Comparison of ENCODE assay signal across 16 cellular contexts in genomic region chr2:168459256-168459655, GRCh38.
"Had no signal": no experiment of that assay in that cellular context is flagged by ENCODE, and none has a peak within 500 bp of the region (broad histone marks: within the 10 kb centered on the region; RNA-seq: fewer than 3 reads in every experiment).

No MANE protein-coding gene starts in this region.

- H3K27me3 ChIP-seq: ascending aorta, pancreas, thyroid gland had no signal

- H3K9me3 ChIP-seq: ascending aorta, pancreas, thyroid gland had no signal

- H3K4me3 ChIP-seq: ascending aorta, skin epidermis, thyroid gland had no signal

- H3K4me3 Mint-ChIP-seq: activated CD8-positive, alpha-beta memory T cell treated with anti-CD3 and anti-CD28 coated beads, Interleukin-2, amount 10 ng/mL, durations not matched to agents 7 days and 5 days; activated naive CD8-positive, alpha-beta T cell treated with anti-CD3 and anti-CD28 coated beads, Interleukin-2, amount 10 ng/mL, durations not matched to agents 7 days and 5 days; activated T-cell treated with anti-CD3 and anti-CD28 coated beads, Interleukin-2, amount 50 U/mL, for 24 hours had no signal

- H3K27ac Mint-ChIP-seq: activated CD8-positive, alpha-beta memory T cell treated with anti-CD3 and anti-CD28 coated beads, Interleukin-2, amount 10 ng/mL, durations not matched to agents 7 days and 5 days; activated naive CD8-positive, alpha-beta T cell treated with anti-CD3 and anti-CD28 coated beads, Interleukin-2, amount 10 ng/mL, durations not matched to agents 7 days and 5 days; activated T-cell treated with anti-CD3 and anti-CD28 coated beads, Interleukin-2, amount 50 U/mL, for 24 hours had no signal

- DNase-seq: activated CD4-positive, alpha-beta T cell treated with anti-CD3 and anti-CD28 coated beads for 1 hour; activated CD4-positive, alpha-beta T cell treated with anti-CD3 and anti-CD28 coated beads, Interleukin-2, amount 50 U/mL, for 48 hours; activated CD8-positive, alpha-beta memory T cell treated with anti-CD3 and anti-CD28 coated beads, Interleukin-2, amount 10 ng/mL, durations not matched to agents 7 days and 5 days; activated effector memory CD4-positive, alpha-beta T cell treated with anti-CD3 and anti-CD28 coated beads, Interleukin-2, amount 50 U/mL, for 16 hours; activated naive CD8-positive, alpha-beta T cell treated with anti-CD3 and anti-CD28 coated beads, Interleukin-2, amount 10 ng/mL, durations not matched to agents 7 days and 5 days; activated T-cell treated with anti-CD3 and anti-CD28 coated beads, Interleukin-2, amount 50 U/mL, for 24 hours; effector memory CD4-positive, alpha-beta T cell; erythroblast; hippocampal formation; pancreas; retina; T1000; thyroid gland had no signal

- H3K27me3 Mint-ChIP-seq: activated naive CD8-positive, alpha-beta T cell treated with anti-CD3 and anti-CD28 coated beads, Interleukin-2, amount 10 ng/mL, durations not matched to agents 7 days and 5 days; activated T-cell treated with anti-CD3 and anti-CD28 coated beads, Interleukin-2, amount 50 U/mL, for 24 hours had no signal

- H3K9me3 Mint-ChIP-seq: activated naive CD8-positive, alpha-beta T cell treated with anti-CD3 and anti-CD28 coated beads, Interleukin-2, amount 10 ng/mL, durations not matched to agents 7 days and 5 days; activated T-cell treated with anti-CD3 and anti-CD28 coated beads, Interleukin-2, amount 50 U/mL, for 24 hours had no signal

- H3K36me3 ChIP-seq: ascending aorta, pancreas, thyroid gland had no signal

- H3K27ac ChIP-seq: ascending aorta, coronary artery, pancreas, skin epidermis, thyroid gland had no signal

- ATAC-seq: activated CD8-positive, alpha-beta memory T cell treated with anti-CD3 and anti-CD28 coated beads, Interleukin-2, amount 10 ng/mL, durations not matched to agents 7 days and 5 days; pancreas had no signal
